1 cellular context compared by ENCODE assay signal in the genomic region with DNA sequence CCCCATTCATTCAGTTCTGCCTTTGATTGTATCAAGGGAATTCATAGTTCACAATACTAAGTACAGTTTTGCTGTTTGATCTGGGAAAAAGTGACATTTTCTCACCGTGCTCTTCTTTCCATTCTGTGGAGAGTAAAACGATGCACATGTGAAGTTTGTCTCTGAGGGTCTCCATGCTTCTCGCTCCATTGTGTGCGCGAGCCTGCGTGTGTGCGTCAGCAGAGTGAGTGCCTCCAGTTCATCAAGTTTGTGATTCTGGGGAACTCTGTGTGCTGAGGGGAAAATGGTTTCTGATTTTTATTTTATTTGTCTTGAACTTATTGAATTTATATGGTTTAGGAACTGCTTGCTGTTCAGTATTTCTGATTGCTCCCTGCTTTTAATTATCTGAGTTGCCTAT.
TF ChIP-seq lines count a peak whose summit lies in the region.

No MANE protein-coding gene starts in this region.

TF ChIP-seq in HCT116, 20 proteins besides CTCF, POLR2A, EP300 and RAD21 (continued from another document):
- TF ChIP-seq, protein P1, sequence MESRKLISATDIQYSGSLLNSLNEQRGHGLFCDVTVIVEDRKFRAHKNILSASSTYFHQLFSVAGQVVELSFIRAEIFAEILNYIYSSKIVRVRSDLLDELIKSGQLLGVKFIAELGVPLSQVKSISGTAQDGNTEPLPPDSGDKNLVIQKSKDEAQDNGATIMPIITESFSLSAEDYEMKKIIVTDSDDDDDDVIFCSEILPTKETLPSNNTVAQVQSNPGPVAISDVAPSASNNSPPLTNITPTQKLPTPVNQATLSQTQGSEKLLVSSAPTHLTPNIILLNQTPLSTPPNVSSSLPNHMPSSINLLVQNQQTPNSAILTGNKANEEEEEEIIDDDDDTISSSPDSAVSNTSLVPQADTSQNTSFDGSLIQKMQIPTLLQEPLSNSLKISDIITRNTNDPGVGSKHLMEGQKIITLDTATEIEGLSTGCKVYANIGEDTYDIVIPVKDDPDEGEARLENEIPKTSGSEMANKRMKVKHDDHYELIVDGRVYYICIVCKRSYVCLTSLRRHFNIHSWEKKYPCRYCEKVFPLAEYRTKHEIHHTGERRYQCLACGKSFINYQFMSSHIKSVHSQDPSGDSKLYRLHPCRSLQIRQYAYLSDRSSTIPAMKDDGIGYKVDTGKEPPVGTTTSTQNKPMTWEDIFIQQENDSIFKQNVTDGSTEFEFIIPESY (IDR thresholded peaks at IDR 0.05; ENCODE audit: extremely low read depth, insufficient replicate concordance, low read length) = no peak
- TF ChIP-seq POLR2AphosphoS5 (IDR thresholded peaks at IDR 0.05; ENCODE audit: low read depth, low read length) (no peak), SIN3A (IDR thresholded peaks at IDR 0.05; ENCODE audit: low read depth) (no peak), ELF1 (IDR thresholded peaks at IDR 0.05; ENCODE audit: borderline replicate concordance, low read depth) (no peak), SP1 (IDR thresholded peaks at IDR 0.05; ENCODE audit: low read depth) (no peak), YY1 (IDR thresholded peaks at IDR 0.05; ENCODE audit: extremely low read depth, insufficient replicate concordance, low read depth, low read length) (no peak), ZFX (IDR thresholded peaks at IDR 0.05) (no peak), ZNF274 (IDR thresholded peaks at IDR 0.05; ENCODE audit: low read depth, low read length) (no peak)
- TF ChIP-seq, protein P2, sequence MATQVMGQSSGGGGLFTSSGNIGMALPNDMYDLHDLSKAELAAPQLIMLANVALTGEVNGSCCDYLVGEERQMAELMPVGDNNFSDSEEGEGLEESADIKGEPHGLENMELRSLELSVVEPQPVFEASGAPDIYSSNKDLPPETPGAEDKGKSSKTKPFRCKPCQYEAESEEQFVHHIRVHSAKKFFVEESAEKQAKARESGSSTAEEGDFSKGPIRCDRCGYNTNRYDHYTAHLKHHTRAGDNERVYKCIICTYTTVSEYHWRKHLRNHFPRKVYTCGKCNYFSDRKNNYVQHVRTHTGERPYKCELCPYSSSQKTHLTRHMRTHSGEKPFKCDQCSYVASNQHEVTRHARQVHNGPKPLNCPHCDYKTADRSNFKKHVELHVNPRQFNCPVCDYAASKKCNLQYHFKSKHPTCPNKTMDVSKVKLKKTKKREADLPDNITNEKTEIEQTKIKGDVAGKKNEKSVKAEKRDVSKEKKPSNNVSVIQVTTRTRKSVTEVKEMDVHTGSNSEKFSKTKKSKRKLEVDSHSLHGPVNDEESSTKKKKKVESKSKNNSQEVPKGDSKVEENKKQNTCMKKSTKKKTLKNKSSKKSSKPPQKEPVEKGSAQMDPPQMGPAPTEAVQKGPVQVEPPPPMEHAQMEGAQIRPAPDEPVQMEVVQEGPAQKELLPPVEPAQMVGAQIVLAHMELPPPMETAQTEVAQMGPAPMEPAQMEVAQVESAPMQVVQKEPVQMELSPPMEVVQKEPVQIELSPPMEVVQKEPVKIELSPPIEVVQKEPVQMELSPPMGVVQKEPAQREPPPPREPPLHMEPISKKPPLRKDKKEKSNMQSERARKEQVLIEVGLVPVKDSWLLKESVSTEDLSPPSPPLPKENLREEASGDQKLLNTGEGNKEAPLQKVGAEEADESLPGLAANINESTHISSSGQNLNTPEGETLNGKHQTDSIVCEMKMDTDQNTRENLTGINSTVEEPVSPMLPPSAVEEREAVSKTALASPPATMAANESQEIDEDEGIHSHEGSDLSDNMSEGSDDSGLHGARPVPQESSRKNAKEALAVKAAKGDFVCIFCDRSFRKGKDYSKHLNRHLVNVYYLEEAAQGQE (IDR thresholded peaks at IDR 0.05; ENCODE audit: low read depth) = no peak
- TF ChIP-seq, protein P3, sequence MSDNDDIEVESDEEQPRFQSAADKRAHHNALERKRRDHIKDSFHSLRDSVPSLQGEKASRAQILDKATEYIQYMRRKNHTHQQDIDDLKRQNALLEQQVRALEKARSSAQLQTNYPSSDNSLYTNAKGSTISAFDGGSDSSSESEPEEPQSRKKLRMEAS (IDR thresholded peaks at IDR 0.05) = no peak
